Comparison of ENCODE assay signal across 15 cellular contexts in genomic region chr12:15782667-15783066, GRCh38.
"Had no signal": no experiment of that assay in that cellular context is flagged by ENCODE, and none has a peak within 500 bp of the region (broad histone marks: within the 10 kb centered on the region; RNA-seq: fewer than 3 reads in every experiment).

No MANE protein-coding gene starts in this region.

- H3K27ac ChIP-seq: adrenal gland, epithelial cell of prostate, neutrophil, right atrium auricular region, tibial nerve, vagina had no signal

- H3K27me3 ChIP-seq: adrenal gland, right atrium auricular region, tibial nerve, vagina had no signal

- H3K36me3 ChIP-seq: adrenal gland, neutrophil, right atrium auricular region, tibial nerve, vagina had no signal

- H3K4me3 ChIP-seq: adrenal gland, lung, right atrium auricular region, tibial nerve, vagina had no signal

- H3K9me3 ChIP-seq: adrenal gland, neutrophil, right atrium auricular region, tibial nerve, vagina had no signal

- DNase-seq: activated B cell treated with CpG ODN at 0.5 μM for 24 hours; activated CD4-positive, alpha-beta T cell treated with anti-CD3 and anti-CD28 coated beads, Interleukin-2, amount 10 ng/mL, durations not matched to agents 24 days and 14 days; activated naive CD4-positive, alpha-beta T cell treated with Interleukin-2 at 50 U/mL for 16 hours; adrenal gland; central memory CD4-positive, alpha-beta T cell; effector memory CD4-positive, alpha-beta T cell; naive thymus-derived CD8-positive, alpha-beta T cell; T-helper 17 cell had no signal

- ATAC-seq: naive thymus-derived CD8-positive, alpha-beta T cell; stimulated activated memory B cell treated with anti-CD40 and anti-IgM and Interleukin-4, amounts not matched to agents 10 μg/mL and 1 μg/mL and 100 μg/mL, for 72 hours; T-helper 17 cell had no signal
